Comparison of ENCODE assay signal across 9 cellular contexts in the genomic region with DNA sequence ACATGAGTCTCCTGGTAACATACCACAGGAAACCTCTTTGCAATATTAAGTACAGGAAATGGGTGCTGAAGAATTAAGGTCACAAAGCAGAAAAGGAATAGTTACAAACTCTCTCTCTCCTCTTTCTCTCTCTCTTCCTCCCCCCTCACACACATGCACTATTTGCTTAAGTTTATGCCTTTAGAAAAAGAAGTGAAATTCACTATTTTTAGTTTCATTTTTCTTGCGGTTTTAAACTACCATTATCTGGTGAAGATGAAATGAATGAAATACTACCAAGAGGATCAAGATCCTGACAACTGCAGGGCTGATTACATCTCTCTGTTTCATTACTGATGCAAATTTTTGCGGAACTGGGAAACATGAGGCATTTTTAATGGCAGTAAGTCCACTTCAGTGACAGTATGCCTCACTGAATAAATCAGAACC.
A peak's percentile ranks its signal among the peaks of the same experiment; 100 is the strongest.
DNase-seq lines count a peak whose midpoint lies in the region; ATAC-seq and TF ChIP-seq lines count a peak whose summit lies in the region.
"Had no signal": no experiment of that assay in that cellular context is flagged by ENCODE, and none has a peak within 500 bp of the region (broad histone marks: within the 10 kb centered on the region; RNA-seq: fewer than 3 reads in every experiment).

No MANE protein-coding gene starts in this region.

- peaks cover 6% of the 10 kb centered on the region for H3K4me1 Mint-ChIP-seq in activated naive CD8-positive, alpha-beta T cell treated with anti-CD3 and anti-CD28 coated beads, Interleukin-2, amount 10 ng/mL, durations not matched to agents 7 days and 5 days

- H3K9me3 ChIP-seq in Peyer's patch (no peaks in the 10 kb centered on the region), sigmoid colon (no peaks in the 10 kb centered on the region)

- TF ChIP-seq EP300 in sigmoid colon (IDR thresholded peaks at IDR 0.05) = no peak

- POLR2A ChIA-PET in activated naive CD8-positive, alpha-beta T cell treated with anti-CD3 and anti-CD28 coated beads, Interleukin-2, amount 10 ng/mL, durations not matched to agents 7 days and 5 days (lab: Charles Lee) = interaction anchor here (1.0 kb wide), 1 partner anchor 247 kb away, joined by 3 read pairs; the partner anchor contains the start of gene TAB3

- H3K27ac ChIP-seq in Peyer's patch (no peak overlapping the region), sigmoid colon (no peak overlapping the region)

- H3K27ac Mint-ChIP-seq in activated naive CD8-positive, alpha-beta T cell treated with anti-CD3 and anti-CD28 coated beads, Interleukin-2, amount 10 ng/mL, durations not matched to agents 7 days and 5 days = peak overlapping the region; percentile 23

- H3K4me3 Mint-ChIP-seq in activated naive CD8-positive, alpha-beta T cell treated with anti-CD3 and anti-CD28 coated beads, Interleukin-2, amount 10 ng/mL, durations not matched to agents 7 days and 5 days = peak overlapping the region; percentile 72

- H3K36me3 ChIP-seq in Peyer's patch (no peaks in the 10 kb centered on the region), sigmoid colon (peaks cover 0 to 22% (median 5%) of the 10 kb centered on the region in 4 donors)

- H3K4me1 ChIP-seq in Peyer's patch (no peaks in the 10 kb centered on the region), sigmoid colon (no peaks in the 10 kb centered on the region)

- H3K27me3 ChIP-seq in Peyer's patch = no peaks in the 10 kb centered on the region
- no peaks in the 10 kb centered on the region for H3K27me3 ChIP-seq in sigmoid colon

- intact Hi-C loops in sigmoid colon (cut with DNase I) = no loop called here

- DNase-seq in activated naive CD8-positive, alpha-beta T cell treated with anti-CD3 and anti-CD28 coated beads, Interleukin-2, amount 10 ng/mL, durations not matched to agents 7 days and 5 days = no peak
- DNase-seq in glomerular visceral epithelial cell (ENCODE audit: extremely low spot score) (no peak), Peyer's patch (no peak), OCI-M2 (lab: John Stamatoyannopoulos, UW; ENCODE audit: unreplicated experiment) (no peak), sigmoid colon (no peak)
- DNase-seq: NCI-H1694 treated with DMSO at 0.1 percent for 48 hours had no signal

- ATAC-seq in GM18861 (IDR thresholded peaks at IDR 0.05; ENCODE audit: unreplicated experiment) = peak; percentile 89
- peak; percentile 94 for ATAC-seq in GM21737 (IDR thresholded peaks at IDR 0.05; ENCODE audit: unreplicated experiment)
- ATAC-seq in HG03469 (IDR thresholded peaks at IDR 0.05; ENCODE audit: unreplicated experiment) = peak; percentile 95
- ATAC-seq in activated naive CD8-positive, alpha-beta T cell treated with anti-CD3 and anti-CD28 coated beads, Interleukin-2, amount 10 ng/mL, durations not matched to agents 7 days and 5 days (ENCODE audit: low read depth) = peak; percentile 52

- WGBS in sigmoid colon, 2 donors = 51 to 87% methylated on average over 2 of the region's 2 CpGs

- H3K36me3 Mint-ChIP-seq in activated naive CD8-positive, alpha-beta T cell treated with anti-CD3 and anti-CD28 coated beads, Interleukin-2, amount 10 ng/mL, durations not matched to agents 7 days and 5 days = no peaks in the 10 kb centered on the region

- TF ChIP-seq CTCF in Peyer's patch (IDR thresholded peaks at IDR 0.05) = no peak
- TF ChIP-seq CTCF in sigmoid colon (IDR thresholded peaks at IDR 0.05) = no peak

- no peak for TF ChIP-seq POLR2A in Peyer's patch (IDR thresholded peaks at IDR 0.05)
- TF ChIP-seq POLR2A in sigmoid colon (IDR thresholded peaks at IDR 0.05) = no peak

- no peaks in the 10 kb centered on the region for H3K9me3 Mint-ChIP-seq in activated naive CD8-positive, alpha-beta T cell treated with anti-CD3 and anti-CD28 coated beads, Interleukin-2, amount 10 ng/mL, durations not matched to agents 7 days and 5 days

- H3K4me3 ChIP-seq in Peyer's patch (no peak overlapping the region), sigmoid colon (no peak overlapping the region)

- no peaks in the 10 kb centered on the region for H3K27me3 Mint-ChIP-seq in activated naive CD8-positive, alpha-beta T cell treated with anti-CD3 and anti-CD28 coated beads, Interleukin-2, amount 10 ng/mL, durations not matched to agents 7 days and 5 days
